ENCODE assay signal across 1 cellular context in genomic region chr6:111258615-111259088, GRCh38.
TF ChIP-seq lines count a peak whose summit lies in the region.

No MANE protein-coding gene starts in this region.

TF ChIP-seq in K562, 482 proteins besides CTCF, POLR2A, EP300 and RAD21 (continued from another document):
- no peak for TF ChIP-seq HOMEZ (CRISPR knock-in tag; IDR thresholded peaks at IDR 0.05)
